19 cellular contexts compared by ENCODE assay signal in the genomic region with DNA sequence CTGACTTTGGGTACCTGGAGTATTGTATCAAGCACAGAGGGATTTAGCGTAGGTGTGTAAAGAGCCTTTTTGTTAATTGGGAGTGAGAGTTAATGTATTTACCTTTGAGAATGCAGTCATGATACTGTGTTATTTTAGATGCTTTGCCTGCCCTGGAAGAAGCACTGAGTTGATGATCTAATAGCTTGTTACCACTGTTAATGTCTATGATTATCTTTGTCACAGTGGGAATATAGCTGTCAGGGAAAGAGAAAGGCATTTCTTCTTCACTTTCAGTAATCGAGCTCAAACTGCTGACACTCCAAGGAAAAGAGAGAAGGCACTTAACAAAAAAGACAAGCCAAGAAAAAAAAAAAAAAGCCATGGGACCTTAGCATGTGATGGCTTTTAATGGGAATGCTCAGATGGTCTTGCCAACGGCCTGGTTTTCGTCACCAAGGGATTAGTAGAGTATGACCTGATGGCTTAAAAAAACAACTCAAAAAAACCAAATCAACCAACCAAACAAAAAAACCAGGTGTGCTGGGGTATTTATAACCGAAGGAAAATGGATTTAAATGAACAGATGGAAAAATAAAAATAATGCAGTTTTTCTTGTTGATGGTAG.
DNase-seq lines count a peak whose midpoint lies in the region; ATAC-seq and TF ChIP-seq lines count a peak whose summit lies in the region.
"Had no signal": no experiment of that assay in that cellular context is flagged by ENCODE, and none has a peak within 500 bp of the region (broad histone marks: within the 10 kb centered on the region; RNA-seq: fewer than 3 reads in every experiment).

No MANE protein-coding gene starts in this region.

- no peaks in the 10 kb centered on the region for H3K79me2 ChIP-seq in neural cell (replicated peaks; ENCODE audit: insufficient read depth, low read length)

- H3K4me3 ChIP-seq in neural cell (ENCODE audit: low read length), result peak overlapping the region; percentile 41
- H3K4me3 ChIP-seq in tibial artery, result no peak overlapping the region
- H3K4me3 ChIP-seq: GM23248 had no signal

- H3K27ac ChIP-seq in neural cell (ENCODE audit: low read length) (peak overlapping the region; percentile 93), tibial artery (peak overlapping the region; percentile 14 to 41)
- H3K27ac ChIP-seq: 22Rv1, GM23248 had no signal

- peaks cover 7% of the 10 kb centered on the region for H3F3A ChIP-seq in neural cell (ENCODE audit: insufficient read depth, low read length, poor library complexity, severe bottlenecking)

- no peak for TF ChIP-seq CTCF in neural cell (IDR thresholded peaks at IDR 0.05; ENCODE audit: poor library complexity, severe bottlenecking)
- no peak for TF ChIP-seq CTCF in tibial artery (IDR thresholded peaks at IDR 0.05)

- peaks cover 0 to 55% (median 17%) of the 10 kb centered on the region in 4 donors for H3K4me1 ChIP-seq in tibial artery

- H3K27me3 ChIP-seq in neural cell (ENCODE audit: insufficient read depth, low read depth, low read length) (no peaks in the 10 kb centered on the region), tibial artery (no peaks in the 10 kb centered on the region)

- intact Hi-C loops in tibial artery (cut with DNase I; ENCODE audit: low total_unique reads), result no loop called here

- H3K9ac ChIP-seq in neural cell (ENCODE audit: low read length), result peak overlapping the region; percentile 47
- H3K9ac ChIP-seq: GM23248 had no signal

- TF ChIP-seq EP300 in neural cell (conservative IDR thresholded peaks at IDR 0.05; ENCODE audit: poor library complexity, severe bottlenecking), result peak; percentile 99

- DNase-seq in NCI-H2171 treated with DMSO at 0.1 percent for 48 hours (lab: John Stamatoyannopoulos, UW) (peak; percentile 9), NCI-H2171 (lab: John Stamatoyannopoulos, UW) (no peak), SK-N-DZ (ENCODE audit: low spot score) (peak; percentile 79), tibial artery (peak in 1 of 2 donors; percentile 59), NCI-H187 (lab: John Stamatoyannopoulos, UW) (no peak)
- DNase-seq: CD8-positive, alpha-beta memory T cell; DND-41; GM23248; KG1; NCI-H1417 treated with DMSO at 0.1 percent for 48 hours; NCI-H2029; NCI-H226; NCI-H526; SHP77 had no signal

- H3K4me2 ChIP-seq in neural cell (ENCODE audit: low read length), result peak overlapping the region; percentile 45

- ATAC-seq in HG02938 (IDR thresholded peaks at IDR 0.05; ENCODE audit: unreplicated experiment), result no peak
- ATAC-seq in HG03108 (IDR thresholded peaks at IDR 0.05; ENCODE audit: unreplicated experiment), result no peak
- ATAC-seq: HepG2 had no signal

- H3K9me3 ChIP-seq in neural cell (ENCODE audit: low read length) (no peaks in the 10 kb centered on the region), tibial artery (no peaks in the 10 kb centered on the region)

- TF ChIP-seq RAD21 in neural cell (conservative IDR thresholded peaks at IDR 0.05), result peak; percentile 47

- H4K20me1 ChIP-seq in neural cell (ENCODE audit: insufficient read depth), result no peaks in the 10 kb centered on the region

- no peaks in the 10 kb centered on the region for H3K36me3 ChIP-seq in neural cell (ENCODE audit: insufficient read depth, low read length)
- H3K36me3 ChIP-seq in tibial artery, result no peaks in the 10 kb centered on the region

- no peaks in the 10 kb centered on the region for H3K9me2 ChIP-seq in neural cell (ENCODE audit: insufficient read depth, low read length)

- no peak overlapping the region for H2AFZ ChIP-seq in neural cell (ENCODE audit: low read depth, low read length)
- H2AFZ ChIP-seq: GM23248 had no signal

TF ChIP-seq in neural cell, 6 proteins besides CTCF, POLR2A, EP300 and RAD21:
- TF ChIP-seq TAF1 (IDR thresholded peaks at IDR 0.05; ENCODE audit: low read depth) (peak; percentile 44), SMC3 (conservative IDR thresholded peaks at IDR 0.05; ENCODE audit: poor library complexity) (peak; percentile 14), EZH2 (IDR thresholded peaks at IDR 0.05; ENCODE audit: borderline replicate concordance, insufficient read depth, low read length, poor library complexity, severe bottlenecking) (no peak), POLR2AphosphoS5 (IDR thresholded peaks at IDR 0.05) (peak; percentile 100), MXI1 (conservative IDR thresholded peaks at IDR 0.05; ENCODE audit: poor library complexity, severe bottlenecking) (no peak)
- TF ChIP-seq, protein P1, sequence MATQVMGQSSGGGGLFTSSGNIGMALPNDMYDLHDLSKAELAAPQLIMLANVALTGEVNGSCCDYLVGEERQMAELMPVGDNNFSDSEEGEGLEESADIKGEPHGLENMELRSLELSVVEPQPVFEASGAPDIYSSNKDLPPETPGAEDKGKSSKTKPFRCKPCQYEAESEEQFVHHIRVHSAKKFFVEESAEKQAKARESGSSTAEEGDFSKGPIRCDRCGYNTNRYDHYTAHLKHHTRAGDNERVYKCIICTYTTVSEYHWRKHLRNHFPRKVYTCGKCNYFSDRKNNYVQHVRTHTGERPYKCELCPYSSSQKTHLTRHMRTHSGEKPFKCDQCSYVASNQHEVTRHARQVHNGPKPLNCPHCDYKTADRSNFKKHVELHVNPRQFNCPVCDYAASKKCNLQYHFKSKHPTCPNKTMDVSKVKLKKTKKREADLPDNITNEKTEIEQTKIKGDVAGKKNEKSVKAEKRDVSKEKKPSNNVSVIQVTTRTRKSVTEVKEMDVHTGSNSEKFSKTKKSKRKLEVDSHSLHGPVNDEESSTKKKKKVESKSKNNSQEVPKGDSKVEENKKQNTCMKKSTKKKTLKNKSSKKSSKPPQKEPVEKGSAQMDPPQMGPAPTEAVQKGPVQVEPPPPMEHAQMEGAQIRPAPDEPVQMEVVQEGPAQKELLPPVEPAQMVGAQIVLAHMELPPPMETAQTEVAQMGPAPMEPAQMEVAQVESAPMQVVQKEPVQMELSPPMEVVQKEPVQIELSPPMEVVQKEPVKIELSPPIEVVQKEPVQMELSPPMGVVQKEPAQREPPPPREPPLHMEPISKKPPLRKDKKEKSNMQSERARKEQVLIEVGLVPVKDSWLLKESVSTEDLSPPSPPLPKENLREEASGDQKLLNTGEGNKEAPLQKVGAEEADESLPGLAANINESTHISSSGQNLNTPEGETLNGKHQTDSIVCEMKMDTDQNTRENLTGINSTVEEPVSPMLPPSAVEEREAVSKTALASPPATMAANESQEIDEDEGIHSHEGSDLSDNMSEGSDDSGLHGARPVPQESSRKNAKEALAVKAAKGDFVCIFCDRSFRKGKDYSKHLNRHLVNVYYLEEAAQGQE (IDR thresholded peaks at IDR 0.05; ENCODE audit: borderline replicate concordance), result peak; percentile 95

Comparison
In these comparisons a context has a peak if more than half of its experiments do, and no peak if none do; other contexts are left out.
1. DNase-seq: peak in NCI-H2171 treated with DMSO at 0.1 percent for 48 hours (single experiment) and SK-N-DZ (single experiment); none in NCI-H2171 (single experiment) and NCI-H187 (0 of 2).